Comparison of ENCODE assay signal across 8 cellular contexts in the genomic region with DNA sequence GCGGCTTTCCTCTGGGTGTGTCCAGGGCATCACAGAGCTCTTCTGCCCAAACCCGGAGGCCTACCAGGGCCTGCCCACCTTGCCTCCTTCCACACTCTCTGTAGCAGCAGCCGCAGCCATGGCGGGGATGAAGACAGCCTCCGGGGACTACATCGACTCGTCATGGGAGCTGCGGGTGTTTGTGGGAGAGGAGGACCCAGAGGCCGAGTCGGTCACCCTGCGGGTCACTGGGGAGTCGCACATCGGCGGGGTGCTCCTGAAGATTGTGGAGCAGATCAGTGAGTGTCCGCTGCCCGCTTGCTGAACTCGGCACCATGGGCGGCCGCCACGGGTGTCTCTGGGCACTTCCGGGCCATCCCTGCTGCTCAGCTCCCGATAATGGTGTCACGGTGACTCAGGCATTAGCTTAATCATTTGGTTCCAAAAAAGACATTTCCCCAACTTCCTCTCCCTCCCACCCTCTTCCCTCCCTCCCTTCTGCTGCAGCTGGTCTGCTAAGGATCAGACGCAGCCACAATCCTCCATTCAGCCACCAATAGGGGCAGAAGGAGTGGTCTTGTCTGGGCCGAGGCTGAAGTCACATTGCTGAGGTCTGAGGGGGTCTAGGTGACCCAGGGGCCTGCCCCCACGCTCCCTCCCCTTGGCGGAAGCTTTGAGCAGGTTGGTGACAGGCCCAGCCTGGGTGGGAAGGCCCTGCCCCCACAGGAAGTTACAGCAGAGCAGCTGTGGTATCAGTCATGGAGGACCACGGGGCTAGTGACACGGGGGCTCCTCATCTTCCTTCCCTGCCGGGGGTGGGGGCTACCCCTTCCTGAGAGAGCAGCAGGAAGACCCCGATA. TPM values are rescaled to one million over a fixed set of nuclear protein-coding genes. Genes with fewer than 3 reads are reported as not detected.
DNase-seq lines count a peak whose midpoint lies in the region; ATAC-seq and TF ChIP-seq lines count a peak whose summit lies in the region.

No MANE protein-coding gene starts in this region.

- TF ChIP-seq CTCF in breast epithelium (IDR thresholded peaks at IDR 0.05), result no peak
- no peak for TF ChIP-seq CTCF in MCF 10A (IDR thresholded peaks at IDR 0.05; ENCODE audit: unreplicated experiment)
- no peak for TF ChIP-seq CTCF in HL-60 (IDR thresholded peaks at IDR 0.05; ENCODE audit: insufficient read depth, low read length)

- CTCF ChIA-PET in MCF 10A (lab: Yijun Ruan, JAX), result interaction anchor here (0.6 to 4.4 kb wide), 3 partner anchors 17 to 95 kb away, joined by 3 to 51 read pairs (median 3); no protein-coding TSS in a partner anchor

- intact Hi-C loops in breast epithelium (cut with DNase I; ENCODE audit: low total_unique reads) (no loop called here), MCF 10A (cut with micrococcal nuclease) (no loop called here)

- H3K36me3 ChIP-seq in breast epithelium (peaks cover 6% of the 10 kb centered on the region), stomach smooth muscle (ENCODE audit: control insufficient read depth in 2 of 2, insufficient read depth in 2 of 2, low read length in 2 of 2) (peaks cover 17 to 27% of the 10 kb centered on the region in 2 donors), HAP-1 (replicated peaks) (peaks cover 53% of the 10 kb centered on the region)

- in situ Hi-C loops in HAP-1 (cut with MboI; ENCODE audit: low sequenced_read_pairs), result no loop called here

- peak overlapping the region; percentile 39 to 62 (median 46) for H3K4me3 ChIP-seq in breast epithelium
- peak overlapping the region; percentile 87 for H3K4me3 ChIP-seq in HL-60 (replicated peaks; ENCODE audit: insufficient read depth, low read length)
- H3K4me3 ChIP-seq in stomach smooth muscle (ENCODE audit: low read length in 2 of 2), result peak overlapping the region; percentile 19 to 54
- H3K4me3 ChIP-seq in HAP-1, result no peak overlapping the region

- H3K36me3 Mint-ChIP-seq in MCF 10A (ENCODE audit: insufficient read depth, unreplicated experiment) (peaks cover 42% of the 10 kb centered on the region), naive B cell (peaks cover 10 to 24% of the 10 kb centered on the region in 2 donors)

- H3K27ac ChIP-seq in breast epithelium (peak overlapping the region; percentile 62 to 95), HL-60 (replicated peaks) (peak overlapping the region; percentile 89), stomach smooth muscle (ENCODE audit: low read length) (peak overlapping the region; percentile 64)

- H3K27me3 ChIP-seq in breast epithelium, result no peaks in the 10 kb centered on the region
- H3K27me3 ChIP-seq in HL-60 (ENCODE audit: insufficient read depth, poor library complexity, severe bottlenecking), result no peaks in the 10 kb centered on the region
- H3K27me3 ChIP-seq in stomach smooth muscle (ENCODE audit: control insufficient read depth in 1 of 2, insufficient read depth in 2 of 2, low read length in 2 of 2), result no peaks in the 10 kb centered on the region
- H3K27me3 ChIP-seq in HAP-1 (ENCODE audit: low read depth), result no peaks in the 10 kb centered on the region

- no TSS peak for BruUV-seq in MCF 10A (replicated peaks; lab: Mats Ljungman, UMichigan)

- DNase-seq in breast epithelium (ENCODE audit: low spot score in 2 of 2), result no peak
- DNase-seq in MCF 10A (ENCODE audit: unreplicated experiment), result no peak
- DNase-seq in HL-60 (ENCODE audit: low read depth in 1 of 2, low spot score in 1 of 2), result peak; percentile 85 to 90
- DNase-seq in dermis blood vessel endothelial cell, result peak; percentile 67
- DNase-seq in naive B cell, result peak; percentile 71
- DNase-seq in HAP-1 (ENCODE audit: low spot score in 2 of 2), result no peak

- peaks cover 0 to 8% of the 10 kb centered on the region in 2 donors for H3K4me1 ChIP-seq in breast epithelium
- peaks cover 24% of the 10 kb centered on the region for H3K4me1 ChIP-seq in stomach smooth muscle (ENCODE audit: control insufficient read depth, insufficient read depth, low read length)
- H3K4me1 ChIP-seq in HAP-1, result no peaks in the 10 kb centered on the region

- H3K27me3 Mint-ChIP-seq in MCF 10A (ENCODE audit: insufficient read depth, unreplicated experiment) (no peaks in the 10 kb centered on the region), naive B cell (no peaks in the 10 kb centered on the region)

- H3K27ac Mint-ChIP-seq in MCF 10A (ENCODE audit: low read depth, unreplicated experiment) (no peak overlapping the region), naive B cell (peak overlapping the region; percentile 89 to 96 (median 92))

- POLR2A ChIA-PET in MCF 10A (lab: Yijun Ruan, JAX), result interaction anchor here (0.5 to 1.4 kb wide), 7 partner anchors 12 to 427 kb away, joined by 3 to 7 read pairs (median 4); partner anchors contain the start of genes NUDT22, STIP1 and TRPT1

- H3K4me3 Mint-ChIP-seq in MCF 10A (ENCODE audit: unreplicated experiment), result no peak overlapping the region
- H3K4me3 Mint-ChIP-seq in naive B cell, result peak overlapping the region; percentile 90 to 96 (median 93)

- peak overlapping the region; percentile 51 to 62 for H3K9ac ChIP-seq in stomach smooth muscle (ENCODE audit: low read length in 2 of 2)

- H3K9me3 Mint-ChIP-seq in MCF 10A (ENCODE audit: unreplicated experiment) (no peaks in the 10 kb centered on the region), naive B cell (no peaks in the 10 kb centered on the region)

- H3K4me1 Mint-ChIP-seq in MCF 10A (ENCODE audit: insufficient read depth, unreplicated experiment), result peaks cover 12% of the 10 kb centered on the region
- peaks cover 41 to 74% (median 71%) of the 10 kb centered on the region in 3 donors for H3K4me1 Mint-ChIP-seq in naive B cell

- ATAC-seq in activated CD4-positive, CD25-positive, alpha-beta regulatory T cell treated with anti-CD3 and anti-CD28 coated beads, Interleukin-2, amount 50 U/mL, for 24 hours, result peak; percentile 85
- peak; percentile 65 to 67 for ATAC-seq in naive B cell (ENCODE audit: low read depth in 2 of 2)

- H3K9me3 ChIP-seq in breast epithelium, result no peaks in the 10 kb centered on the region
- no peaks in the 10 kb centered on the region for H3K9me3 ChIP-seq in stomach smooth muscle (ENCODE audit: control insufficient read depth in 2 of 2, low read length in 2 of 2)
- no peaks in the 10 kb centered on the region for H3K9me3 ChIP-seq in HAP-1

- TF ChIP-seq POLR2A in breast epithelium (IDR thresholded peaks at IDR 0.05), result no peak

RNA-seq across cellular contexts. Expression of gene FERMT3, which starts 0.9 kb away (rescaled TPM):
- 10 to 100 TPM; 14.0 to 42.2 (median 17.4) TPM for total RNA-seq in breast epithelium
- total RNA-seq in MCF 10A (2022), result 0.44 and 1.0 TPM in 2 replicates
- 6.5 and 26.5 TPM in 2 replicates for total RNA-seq in dermis blood vessel endothelial cell
- 100 to 1,000 TPM in 5 of 6 donors, 10 to 100 TPM in 1; 98.6 to 148 (median 118) TPM for polyA plus RNA-seq in naive B cell (ENCODE audit: low read depth in 6 of 6)

RNA-seq across cellular contexts. Expression of gene TRPT1, which starts 18.5 kb away (rescaled TPM):
- total RNA-seq in breast epithelium, result 10 to 100 TPM; 42.9 to 54.1 (median 51.1) TPM
- 27.0 and 31.3 TPM in 2 replicates for total RNA-seq in MCF 10A (2022)
- 24.1 and 45.6 TPM in 2 replicates for total RNA-seq in dermis blood vessel endothelial cell
- 10 to 100 TPM; 60.7 to 97.6 (median 86.0) TPM for polyA plus RNA-seq in naive B cell (ENCODE audit: low read depth in 6 of 6)

RNA-seq across cellular contexts. Expression of gene NUDT22, which starts 18.6 kb away (rescaled TPM):
- total RNA-seq in breast epithelium (10 to 100 TPM; 34.2 to 58.0 (median 36.7) TPM), MCF 10A (2022) (51.0 and 73.6 TPM in 2 replicates), dermis blood vessel endothelial cell (43.2 and 44.6 TPM in 2 replicates)
- 10 to 100 TPM; 43.6 to 96.6 (median 62.6) TPM for polyA plus RNA-seq in naive B cell (ENCODE audit: low read depth in 6 of 6)

RNA-seq across cellular contexts. Expression of gene STIP1, which starts 21.5 kb away (rescaled TPM):
- total RNA-seq in breast epithelium (100 to 1,000 TPM in 2 of 3 donors, 10 to 100 TPM in 1; 88.5 to 114 (median 106) TPM), MCF 10A (2022) (161 and 171 TPM in 2 replicates), dermis blood vessel endothelial cell (139 and 191 TPM in 2 replicates)
- 10 to 100 TPM; 26.3 to 92.4 (median 63.3) TPM for polyA plus RNA-seq in naive B cell (ENCODE audit: low read depth in 6 of 6)

RNA-seq across cellular contexts. Expression of gene DNAJC4, which starts 22.9 kb away (rescaled TPM):
- total RNA-seq in breast epithelium (10 to 100 TPM; 23.6 to 33.5 (median 32.6) TPM), MCF 10A (2022) (19.5 and 27.0 TPM in 2 replicates), dermis blood vessel endothelial cell (7.0 and 17.4 TPM in 2 replicates)
- polyA plus RNA-seq in naive B cell (ENCODE audit: low read depth in 6 of 6), result 10 to 100 TPM; 41.9 to 66.6 (median 50.5) TPM

Comparison
In these comparisons a context has a peak if more than half of its experiments do, and no peak if none do; other contexts are left out.
1. DNase-seq: peak in HL-60 (2 of 2), dermis blood vessel endothelial cell (single experiment) and naive B cell (single experiment); none in breast epithelium (0 of 2), MCF 10A (single experiment) and HAP-1 (0 of 2).
2. Peak in every context shown above with its lines, with median percentiles within 50 percentile points of each other: H3K27ac ChIP-seq.